Comparison of ENCODE assay signal across 9 cellular contexts in the genomic region with DNA sequence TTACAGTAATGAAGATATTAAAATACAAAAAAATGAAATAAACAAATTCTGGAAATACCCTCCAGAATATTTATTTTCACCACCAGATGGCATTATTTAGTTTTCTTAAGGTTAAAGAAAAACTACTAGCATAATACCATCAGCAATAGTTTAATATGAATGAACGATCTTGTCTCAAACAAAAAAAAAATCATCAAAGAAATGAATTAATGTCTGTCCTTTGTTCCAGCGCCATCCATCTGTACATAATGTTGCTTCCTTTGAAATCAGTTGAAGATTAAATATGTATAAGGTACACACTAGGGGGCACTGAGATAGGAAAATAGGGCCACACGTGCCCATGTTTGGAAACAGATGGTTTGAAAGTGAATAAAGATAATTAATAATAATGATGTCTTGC.
DNase-seq lines count a peak whose midpoint lies in the region; ATAC-seq and TF ChIP-seq lines count a peak whose summit lies in the region.
"Had no signal": no experiment of that assay in that cellular context is flagged by ENCODE, and none has a peak within 500 bp of the region (broad histone marks: within the 10 kb centered on the region; RNA-seq: fewer than 3 reads in every experiment).

No MANE protein-coding gene starts in this region.

- DNase-seq in AML-193 (lab: John Stamatoyannopoulos, UW) (peak; percentile 18 to 39), HCT116 (ENCODE audit: low read depth, low spot score) (peak; percentile 16), esophagus muscularis mucosa (ENCODE audit: extremely low spot score) (no peak), spleen (no peak), T-helper 1 cell (no peak), kidney glomerular epithelial cell (lab: John Stamatoyannopoulos, UW) (no peak)
- DNase-seq in activated naive CD4-positive, alpha-beta T cell treated with anti-CD3 and anti-CD28 coated beads for 36 hours = no peak

- H3K9me3 ChIP-seq in HCT116 (ENCODE audit: control insufficient read depth in 1 of 2, insufficient read depth in 1 of 2, low read depth in 1 of 2, low read length in 2 of 2) (no peaks in the 10 kb centered on the region), OCI-LY1 (ENCODE audit: low read length) (no peaks in the 10 kb centered on the region), esophagus muscularis mucosa (no peaks in the 10 kb centered on the region), spleen (no peaks in the 10 kb centered on the region)

- H2AFZ ChIP-seq in HCT116 (ENCODE audit: low read depth, low read length, poor library complexity, severe bottlenecking) (peak overlapping the region; percentile 60), OCI-LY1 (ENCODE audit: low read length) (no peak overlapping the region)

- CTCF ChIA-PET in HCT116 (lab: Charles Lee) = interaction anchor here (0.8 to 1.9 kb wide), 8 partner anchors 21 to 641 kb away, joined by 3 to 8 read pairs (median 4); no protein-coding TSS in a partner anchor
- CTCF ChIA-PET in activated naive CD4-positive, alpha-beta T cell treated with anti-CD3 and anti-CD28 coated beads for 36 hours (lab: Charles Lee) = interaction anchor here (0.7 to 1.8 kb wide), 6 partner anchors 73 to 641 kb away, joined by 3 to 6 read pairs (median 4); no protein-coding TSS in a partner anchor

- H3K4me2 ChIP-seq in HCT116 (ENCODE audit: low read length) (peak overlapping the region; percentile 45), OCI-LY1 (ENCODE audit: low read length) (no peak overlapping the region)

- no peaks in the 10 kb centered on the region for H3K9me3 Mint-ChIP-seq in activated naive CD4-positive, alpha-beta T cell treated with anti-CD3 and anti-CD28 coated beads for 36 hours
- H3K9me3 Mint-ChIP-seq: central memory CD8-positive, alpha-beta T cell had no signal

- H3K27me3 Mint-ChIP-seq in activated naive CD4-positive, alpha-beta T cell treated with anti-CD3 and anti-CD28 coated beads for 36 hours (ENCODE audit: low read depth) = peaks cover 6% of the 10 kb centered on the region

- H3K4me3 ChIP-seq in HCT116 (replicated peaks in 1 of 2; ENCODE audit: low read depth in 1 of 2, low read length in 2 of 2) (no peak overlapping the region), OCI-LY1 (ENCODE audit: low read depth, low read length, poor library complexity, severe bottlenecking) (no peak overlapping the region), esophagus muscularis mucosa (no peak overlapping the region), spleen (no peak overlapping the region)

- no peaks in the 10 kb centered on the region for H3K4me1 Mint-ChIP-seq in activated naive CD4-positive, alpha-beta T cell treated with anti-CD3 and anti-CD28 coated beads for 36 hours (ENCODE audit: low read depth)
- H3K4me1 Mint-ChIP-seq: central memory CD8-positive, alpha-beta T cell had no signal

- BruUV-seq in HCT116 (replicated peaks; lab: Mats Ljungman, UMichigan) = no TSS peak

- H4K20me1 ChIP-seq in HCT116 (ENCODE audit: insufficient read depth) = no peaks in the 10 kb centered on the region
- no peaks in the 10 kb centered on the region for H4K20me1 ChIP-seq in OCI-LY1 (ENCODE audit: insufficient read depth, low read length)

- intact Hi-C loops in HCT116 (cut with micrococcal nuclease) (loop anchor here (1.0 to 10.0 kb wide), 5 partner anchors 87 to 555 kb away; no protein-coding TSS in a partner anchor), esophagus muscularis mucosa (cut with DNase I) (loop anchor here (2.0 to 10.0 kb wide), 2 partner anchors 457 to 561 kb away; no protein-coding TSS in a partner anchor), spleen (cut with DNase I; ENCODE audit: low total_unique reads) (loop anchor here (10.0 kb wide), 2 partner anchors 461 to 551 kb away; no protein-coding TSS in a partner anchor)
- intact Hi-C loops in activated naive CD4-positive, alpha-beta T cell treated with anti-CD3 and anti-CD28 coated beads for 36 hours (cut with micrococcal nuclease) = loop anchor here (1.0 to 5.0 kb wide), 6 partner anchors 87 to 641 kb away; no protein-coding TSS in a partner anchor

- TF ChIP-seq POLR2A in HCT116 (IDR thresholded peaks at IDR 0.05; ENCODE audit: borderline replicate concordance, extremely low read depth, insufficient read depth, insufficient read length) = no peak
- TF ChIP-seq POLR2A in esophagus muscularis mucosa (IDR thresholded peaks at IDR 0.05; ENCODE audit: low read depth) = no peak
- TF ChIP-seq POLR2A in spleen (IDR thresholded peaks at IDR 0.05) = no peak

- H3K9me2 ChIP-seq in HCT116 (ENCODE audit: insufficient read depth) (peaks cover 2% of the 10 kb centered on the region; the same call in 1 of the 2 replicates), OCI-LY1 (ENCODE audit: low read depth, low read length) (no peaks in the 10 kb centered on the region)

- no peak for TF ChIP-seq EP300 in esophagus muscularis mucosa (IDR thresholded peaks at IDR 0.05)

- no peaks in the 10 kb centered on the region for H3K36me3 ChIP-seq in HCT116 (ENCODE audit: control insufficient read depth in 1 of 2, insufficient read depth in 2 of 2, low read length in 2 of 2)
- no peaks in the 10 kb centered on the region for H3K36me3 ChIP-seq in OCI-LY1 (ENCODE audit: insufficient read depth, low read length)
- no peaks in the 10 kb centered on the region for H3K36me3 ChIP-seq in esophagus muscularis mucosa
- H3K36me3 ChIP-seq in spleen = no peaks in the 10 kb centered on the region

- H3K79me2 ChIP-seq in HCT116 (ENCODE audit: insufficient read depth, low read length) = no peaks in the 10 kb centered on the region
- H3K79me2 ChIP-seq in OCI-LY1 (ENCODE audit: insufficient read depth, low read length) = no peaks in the 10 kb centered on the region

- H3K27ac Mint-ChIP-seq in activated naive CD4-positive, alpha-beta T cell treated with anti-CD3 and anti-CD28 coated beads for 36 hours = no peak overlapping the region

- H3F3A ChIP-seq in OCI-LY1 (ENCODE audit: insufficient read depth, low read length) = no peaks in the 10 kb centered on the region

- peak; percentile 74 for TF ChIP-seq RAD21 in HCT116 (IDR thresholded peaks at IDR 0.05; ENCODE audit: low read depth)

- RAD21 ChIA-PET in HCT116 (lab: Charles Lee; ENCODE audit: low non-redundant PET in 1 of 2, low total read pairs in 2 of 2, uncharacterized antibody in 2 of 2, unreplicated experiment in 2 of 2) = no interaction called here

- POLR2A ChIA-PET in HCT116 (lab: Charles Lee) = no interaction called here

- H3K4me1 ChIP-seq in HCT116 (ENCODE audit: control insufficient read depth in 1 of 2, insufficient read depth in 2 of 2, low read length in 2 of 2) (no peaks in the 10 kb centered on the region), OCI-LY1 (ENCODE audit: insufficient read depth, low read length, severe bottlenecking) (no peaks in the 10 kb centered on the region), esophagus muscularis mucosa (peaks cover 0 to 5% (median 0%) of the 10 kb centered on the region in 4 donors), spleen (peaks cover 0 to 4% (median 0%) of the 10 kb centered on the region in 6 donors)

- ATAC-seq in HCT116 = peak; percentile 63

- 8% methylated on average over 3 of the region's 3 CpGs for WGBS in esophagus muscularis mucosa
- 20 to 26% (median 23%) methylated on average over 3 of the region's 3 CpGs for WGBS in spleen, 5 donors

- H3K4me3 Mint-ChIP-seq in activated naive CD4-positive, alpha-beta T cell treated with anti-CD3 and anti-CD28 coated beads for 36 hours = no peak overlapping the region
- H3K4me3 Mint-ChIP-seq: central memory CD8-positive, alpha-beta T cell had no signal

- no peaks in the 10 kb centered on the region for H3K36me3 Mint-ChIP-seq in activated naive CD4-positive, alpha-beta T cell treated with anti-CD3 and anti-CD28 coated beads for 36 hours (ENCODE audit: low read depth)

- H3K9ac ChIP-seq in HCT116 (ENCODE audit: low read length) (no peak overlapping the region), OCI-LY1 (ENCODE audit: low read length) (no peak overlapping the region)

- no peaks in the 10 kb centered on the region for H3K27me3 ChIP-seq in HCT116 (ENCODE audit: insufficient read depth, low read length)
- no peaks in the 10 kb centered on the region for H3K27me3 ChIP-seq in OCI-LY1 (ENCODE audit: insufficient read depth, low read length)
- H3K27me3 ChIP-seq in esophagus muscularis mucosa = no peaks in the 10 kb centered on the region
- H3K27me3 ChIP-seq in spleen (replicated peaks in 1 of 7) = no peaks in the 10 kb centered on the region

- H3K27ac ChIP-seq in HCT116 (ENCODE audit: low read depth, low read length) (no peak overlapping the region), OCI-LY1 (ENCODE audit: low read depth, low read length, poor library complexity, severe bottlenecking) (no peak overlapping the region), esophagus muscularis mucosa (replicated peaks in 1 of 4) (no peak overlapping the region), spleen (no peak overlapping the region)

- TF ChIP-seq CTCF in HCT116 (IDR thresholded peaks at IDR 0.05 in 2 of 3, conservative IDR thresholded peaks at IDR 0.05 in 1 of 3; ENCODE audit: borderline replicate concordance in 1 of 3, insufficient read depth in 1 of 3, low read depth in 2 of 3, low read length in 2 of 3) = peak; percentile 30 to 98 (median 73); a peak in 5 of 6 replicates
- peak; percentile 54; the same call in 1 of the 2 replicates for TF ChIP-seq CTCF in OCI-LY1 (IDR thresholded peaks at IDR 0.05; ENCODE audit: low read length)
- TF ChIP-seq CTCF in esophagus muscularis mucosa (IDR thresholded peaks at IDR 0.05) = peak in 2 of 3 experiments; percentile 39 to 41
- TF ChIP-seq CTCF in spleen (IDR thresholded peaks at IDR 0.05 in 8 of 11, conservative IDR thresholded peaks at IDR 0.05 in 3 of 11) = peak in 8 of 11 experiments; percentile 6 to 45 (median 35)

TF ChIP-seq in HCT116, 20 proteins besides CTCF, POLR2A, EP300 and RAD21 (continues in another document):
- TF ChIP-seq, protein P1, sequence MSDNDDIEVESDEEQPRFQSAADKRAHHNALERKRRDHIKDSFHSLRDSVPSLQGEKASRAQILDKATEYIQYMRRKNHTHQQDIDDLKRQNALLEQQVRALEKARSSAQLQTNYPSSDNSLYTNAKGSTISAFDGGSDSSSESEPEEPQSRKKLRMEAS (IDR thresholded peaks at IDR 0.05) = 0 out of 2 replicates have a peak, but pooled peaks have one; percentile 4
- TF ChIP-seq SRF (IDR thresholded peaks at IDR 0.05; ENCODE audit: low read depth) = peak; percentile 67; the same call in 1 of the 2 replicates
- no peak for TF ChIP-seq YY1 (IDR thresholded peaks at IDR 0.05; ENCODE audit: extremely low read depth, insufficient replicate concordance, low read depth, low read length)

Comparison
In these comparisons a context has a peak if more than half of its experiments do, and no peak if none do; other contexts are left out.
1. DNase-seq: peak in AML-193 (2 of 2) and HCT116 (single experiment); none in esophagus muscularis mucosa (single experiment), spleen (single experiment), activated naive CD4-positive, alpha-beta T cell treated with anti-CD3 and anti-CD28 coated beads for 36 hours (single experiment), T-helper 1 cell (0 of 5) and kidney glomerular epithelial cell (single experiment).
2. Peak in every context shown above with its lines, with median percentiles within 50 percentile points of each other: CTCF ChIP-seq.